In genomic region chr16:22320572-22321339, GRCh38 we compare ENCODE assay signal across 17 cellular contexts. TPM values are rescaled to one million over a fixed set of nuclear protein-coding genes. Genes with fewer than 3 reads are reported as not detected.
DNase-seq lines count a peak whose midpoint lies in the region; ATAC-seq and TF ChIP-seq lines count a peak whose summit lies in the region.
"Had no signal": no experiment of that assay in that cellular context is flagged by ENCODE, and none has a peak within 500 bp of the region (broad histone marks: within the 10 kb centered on the region; RNA-seq: fewer than 3 reads in every experiment).

No MANE protein-coding gene starts in this region.

- H3K27ac Mint-ChIP-seq in H9 (peak overlapping the region in 2 of 3 experiments; percentile 89 to 91; a peak in 5 of 7 replicates), T-cell (peak overlapping the region; percentile 44 to 70)
- H3K27ac Mint-ChIP-seq: activated CD4-positive, alpha-beta memory T cell treated with anti-CD3 and anti-CD28 coated beads, Interleukin-2, amount 10 ng/mL, durations not matched to agents 7 days and 5 days; dendritic cell treated with granulocyte-macrophage colony-stimulating factor and Interleukin-4, amounts not matched to agents 40 ng/mL and 50 ng/mL, for 4 days had no signal

- H3K27ac ChIP-seq in H9 (ENCODE audit: insufficient read length, low read depth, low read length) (peak overlapping the region; percentile 54), neuronal stem cell (replicated peaks; ENCODE audit: low read length) (peak overlapping the region; percentile 14)
- H3K27ac ChIP-seq: cardiac muscle cell, foreskin keratinocyte, hepatocyte, lower lobe of right lung, pancreas, right lobe of liver had no signal

- H2BK12ac ChIP-seq in H9 (ENCODE audit: insufficient read length, low read depth, low read length), result no peak overlapping the region
- no peak overlapping the region for H2BK12ac ChIP-seq in neuronal stem cell (ENCODE audit: low read length)

- DNase-seq in H9 (no peak), T-cell (no peak), dermis blood vessel endothelial cell (peak; percentile 78), neuronal stem cell (ENCODE audit: low spot score) (no peak), DMS 273 (lab: John Stamatoyannopoulos, UW; ENCODE audit: unreplicated experiment) (no peak), HPDE6-E6E7 (ENCODE audit: extremely low spot score) (no peak)
- DNase-seq: SIG-M5 had no signal

- H3K23ac ChIP-seq in H9 (ENCODE audit: insufficient read length, low read depth, low read length) (no peak overlapping the region), neuronal stem cell (ENCODE audit: low read depth, low read length, poor library complexity) (no peak overlapping the region)

- H3K4ac ChIP-seq in H9 (ENCODE audit: low read depth, low read length) (no peak overlapping the region), neuronal stem cell (ENCODE audit: low read length) (no peak overlapping the region)

- H4K91ac ChIP-seq in H9 (ENCODE audit: insufficient read length, low read depth, low read length) (no peak overlapping the region), neuronal stem cell (ENCODE audit: low read depth, low read length, poor library complexity) (no peak overlapping the region)

- H3K9me3 Mint-ChIP-seq in H9 (no peaks in the 10 kb centered on the region), T-cell (no peaks in the 10 kb centered on the region)
- H3K9me3 Mint-ChIP-seq: activated CD4-positive, alpha-beta memory T cell treated with anti-CD3 and anti-CD28 coated beads, Interleukin-2, amount 10 ng/mL, durations not matched to agents 7 days and 5 days; dendritic cell treated with granulocyte-macrophage colony-stimulating factor and Interleukin-4, amounts not matched to agents 40 ng/mL and 50 ng/mL, for 4 days had no signal

- H4K20me1 ChIP-seq in H9 (ENCODE audit: control insufficient read depth, insufficient read depth, insufficient read length), result no peaks in the 10 kb centered on the region

- no peaks in the 10 kb centered on the region for H3K23me2 ChIP-seq in H9 (ENCODE audit: insufficient read length, low read depth, low read length, poor library complexity, severe bottlenecking)

- no peak overlapping the region for H3K56ac ChIP-seq in H9 (ENCODE audit: insufficient read length, low read depth, low read length)

- H3K36me3 ChIP-seq in neuronal stem cell (replicated peaks in 1 of 2; ENCODE audit: control insufficient read depth in 2 of 2, insufficient read depth in 2 of 2, low read length in 2 of 2), result peaks cover 46 to 89% of the 10 kb centered on the region in 2 donors

- H3K4me1 Mint-ChIP-seq in H9 (no peaks in the 10 kb centered on the region; a peak in 1 of 4 replicates), T-cell (peaks cover 7 to 8% (median 8%) of the 10 kb centered on the region in 3 donors)

- H2BK15ac ChIP-seq in H9 (ENCODE audit: low read depth, low read length) (no peak overlapping the region), neuronal stem cell (ENCODE audit: low read length) (no peak overlapping the region)

- POLR2A ChIA-PET in T-cell (lab: Charles Lee), result no interaction called here

- H3K36me3 Mint-ChIP-seq in H9 (ENCODE audit: insufficient read depth in 1 of 3, low read depth in 3 of 3), result peaks cover 36 to 83% (median 64%) of the 10 kb centered on the region in 3 experiments
- H3K36me3 Mint-ChIP-seq in T-cell, result peaks cover 40% of the 10 kb centered on the region

- no peaks in the 10 kb centered on the region for H3K27me3 Mint-ChIP-seq in H9 (ENCODE audit: low read depth)
- no peaks in the 10 kb centered on the region for H3K27me3 Mint-ChIP-seq in T-cell
- H3K27me3 Mint-ChIP-seq: activated CD4-positive, alpha-beta memory T cell treated with anti-CD3 and anti-CD28 coated beads, Interleukin-2, amount 10 ng/mL, durations not matched to agents 7 days and 5 days; dendritic cell treated with granulocyte-macrophage colony-stimulating factor and Interleukin-4, amounts not matched to agents 40 ng/mL and 50 ng/mL, for 4 days had no signal

- H3K9me3 ChIP-seq in H9 (ENCODE audit: control insufficient read depth, low read depth, low read length) (no peaks in the 10 kb centered on the region), neuronal stem cell (replicated peaks in 1 of 2; ENCODE audit: control insufficient read depth in 2 of 2, insufficient read depth in 1 of 2, low read depth in 1 of 2, low read length in 2 of 2) (no peaks in the 10 kb centered on the region)
- H3K9me3 ChIP-seq: lower lobe of right lung, pancreas, right lobe of liver had no signal

- H3K79me1 ChIP-seq in H9 (ENCODE audit: insufficient read depth, low read depth, low read length, poor library complexity, severe bottlenecking), result peaks cover 2% of the 10 kb centered on the region
- H3K79me1 ChIP-seq in neuronal stem cell (ENCODE audit: low read depth, low read length), result peaks cover 14% of the 10 kb centered on the region

- no peak overlapping the region for H2BK20ac ChIP-seq in H9 (ENCODE audit: low read depth, low read length, poor library complexity, severe bottlenecking)

- H3K9ac ChIP-seq in H9 (ENCODE audit: extremely low read depth, insufficient read length, low read length) (no peak overlapping the region), neuronal stem cell (ENCODE audit: low read depth, low read length, poor library complexity) (no peak overlapping the region)

- CTCF ChIA-PET in T-cell (lab: Charles Lee), result interaction anchor here (0.6 to 1.6 kb wide), 7 partner anchors 10 to 49 kb away, joined by 3 to 9 read pairs (median 6); no protein-coding TSS in a partner anchor

- TF ChIP-seq CTCF in H9 (conservative IDR thresholded peaks at IDR 0.05), result no peak

- H2BK120ac ChIP-seq in H9 (ENCODE audit: low read depth, low read length, poor library complexity, severe bottlenecking) (no peak overlapping the region), neuronal stem cell (ENCODE audit: low read depth, low read length) (no peak overlapping the region)

- no peak overlapping the region for H3K4me3 Mint-ChIP-seq in H9
- H3K4me3 Mint-ChIP-seq in T-cell, result no peak overlapping the region
- H3K4me3 Mint-ChIP-seq: activated CD4-positive, alpha-beta memory T cell treated with anti-CD3 and anti-CD28 coated beads, Interleukin-2, amount 10 ng/mL, durations not matched to agents 7 days and 5 days; dendritic cell treated with granulocyte-macrophage colony-stimulating factor and Interleukin-4, amounts not matched to agents 40 ng/mL and 50 ng/mL, for 4 days had no signal

- ATAC-seq in T-cell (replicated peaks in 1 of 4), result no peak
- no peak for ATAC-seq in HG02852 (IDR thresholded peaks at IDR 0.05; ENCODE audit: unreplicated experiment)
- no peak for ATAC-seq in GM21526 (IDR thresholded peaks at IDR 0.05; ENCODE audit: low FRiP score, unreplicated experiment)

- H2BK5ac ChIP-seq in H9 (ENCODE audit: insufficient read length, low read length) (no peak overlapping the region), neuronal stem cell (ENCODE audit: low read length) (no peak overlapping the region)

- no peak overlapping the region for H3K4me3 ChIP-seq in neuronal stem cell (ENCODE audit: low read length in 2 of 2)
- H3K4me3 ChIP-seq: cardiac muscle cell, hepatocyte, lower lobe of right lung, pancreas, right lobe of liver had no signal

- H3K27me3 ChIP-seq in H9 (ENCODE audit: insufficient read depth, low read length) (no peaks in the 10 kb centered on the region), neuronal stem cell (ENCODE audit: control insufficient read depth in 3 of 3, insufficient read depth in 3 of 3, low read depth in 1 of 3, low read length in 3 of 3) (no peaks in the 10 kb centered on the region)
- H3K27me3 ChIP-seq: cardiac muscle cell, foreskin keratinocyte, hepatocyte, pancreas, right lobe of liver had no signal

- no peaks in the 10 kb centered on the region for H3K4me1 ChIP-seq in H9 (ENCODE audit: insufficient read depth, low read length)
- H3K4me1 ChIP-seq in neuronal stem cell (ENCODE audit: control insufficient read depth in 2 of 2, insufficient read depth in 1 of 2, low read depth in 1 of 2, low read length in 2 of 2), result no peaks in the 10 kb centered on the region
- H3K4me1 ChIP-seq: foreskin keratinocyte, lower lobe of right lung, pancreas, right lobe of liver had no signal

- H3K79me2 ChIP-seq in H9 (ENCODE audit: insufficient read depth, low read length), result no peaks in the 10 kb centered on the region

- H3K18ac ChIP-seq in H9 (ENCODE audit: insufficient read length, low read depth, low read length) (no peak overlapping the region), neuronal stem cell (ENCODE audit: low read length) (no peak overlapping the region)

- H3T11ph ChIP-seq in H9 (ENCODE audit: low read length), result no peak overlapping the region

- H2AFZ ChIP-seq in H9 (ENCODE audit: low read length) (no peak overlapping the region), neuronal stem cell (ENCODE audit: low read length) (no peak overlapping the region)
- H2AFZ ChIP-seq: hepatocyte had no signal

- H4K8ac ChIP-seq in H9 (replicated peaks; ENCODE audit: insufficient read length, low read depth, low read length) (no peak overlapping the region), neuronal stem cell (ENCODE audit: low read depth, low read length) (no peak overlapping the region)

- H2AK5ac ChIP-seq in H9 (ENCODE audit: insufficient read length, low read length), result no peak overlapping the region
- no peak overlapping the region for H2AK5ac ChIP-seq in neuronal stem cell (ENCODE audit: low read depth, low read length)

- WGBS in H9 (ENCODE audit: extremely low coverage, insufficient read length, low lambda C conversion rate), result no CpG with 5 or more reads among the region's 13 CpGs
- WGBS in neuronal stem cell (ENCODE audit: extremely low coverage in 2 of 2, insufficient read length in 2 of 2, insufficient replicate concordance in 1 of 2), 2 donors, result no CpG with 5 or more reads among the region's 13 CpGs

- H3K4me2 ChIP-seq in H9 (ENCODE audit: insufficient read depth, insufficient read length, low read length), result no peak overlapping the region
- H3K4me2 ChIP-seq in neuronal stem cell (ENCODE audit: insufficient read depth, low read length, poor library complexity, severe bottlenecking), result no peak overlapping the region
- H3K4me2 ChIP-seq: hepatocyte had no signal

- H3K14ac ChIP-seq in H9 (ENCODE audit: insufficient read depth, low read length), result no peak overlapping the region
- no peak overlapping the region for H3K14ac ChIP-seq in neuronal stem cell (ENCODE audit: low read length)

- no peak overlapping the region for H4K5ac ChIP-seq in H9 (ENCODE audit: insufficient read length, low read depth, low read length)

RNA-seq across cellular contexts. Expression of gene POLR3E, which starts 23.5 kb away (rescaled TPM):
- total RNA-seq in H9 (2021), result 101 and 103 TPM in 2 replicates
- total RNA-seq in T-cell, result 100 to 1,000 TPM in 2 of 5 donors, 10 to 100 TPM in 3; 79.3 to 174 (median 99.7) TPM
- 61.3 and 81.6 TPM in 2 replicates for total RNA-seq in dermis blood vessel endothelial cell
- 36.5 TPM for polyA plus RNA-seq in neuronal stem cell (2013, experiment 1 of 2)
- 36.0 TPM for polyA plus RNA-seq in neuronal stem cell (2013, experiment 2 of 2)

RNA-seq across cellular contexts. Expression of gene CDR2, which starts 53.7 kb away (rescaled TPM):
- total RNA-seq in H9 (2021), result 33.4 and 33.8 TPM in 2 replicates
- total RNA-seq in T-cell, result 10 to 100 TPM; 58.7 to 97.5 (median 72.6) TPM
- total RNA-seq in dermis blood vessel endothelial cell, result 39.0 and 42.0 TPM in 2 replicates
- 17.4 TPM for polyA plus RNA-seq in neuronal stem cell (2013, experiment 1 of 2)
- polyA plus RNA-seq in neuronal stem cell (2013, experiment 2 of 2), result 17.2 TPM
